ENCODE assay signal across 19 cellular contexts in the genomic region with DNA sequence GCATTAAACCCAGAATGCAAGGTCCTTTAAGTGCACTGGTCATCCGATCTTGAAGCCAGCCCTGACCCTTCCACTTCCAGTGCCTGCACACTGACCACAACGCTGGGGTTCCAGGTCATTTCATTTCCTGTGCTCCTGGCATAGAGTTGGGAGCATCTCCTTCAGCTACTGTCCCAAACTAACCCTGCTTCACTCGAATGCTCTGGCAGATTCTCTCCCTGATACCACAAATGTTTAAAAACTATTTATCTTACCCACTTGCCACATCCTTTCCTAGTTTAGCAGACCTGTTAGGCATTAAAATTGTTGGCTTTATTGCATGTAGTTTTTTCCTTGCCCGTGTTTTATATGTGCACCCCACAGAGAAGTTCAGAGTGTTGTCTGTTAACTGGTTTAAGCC.
"Had no signal": no experiment of that assay in that cellular context is flagged by ENCODE, and none has a peak within 500 bp of the region (broad histone marks: within the 10 kb centered on the region; RNA-seq: fewer than 3 reads in every experiment).

No MANE protein-coding gene starts in this region.

- DNase-seq: activated CD4-positive, alpha-beta T cell treated with anti-CD3 and anti-CD28 coated beads, Interleukin-2, amount 50 U/mL, for 48 hours; activated naive CD4-positive, alpha-beta T cell treated with Interleukin-2 at 50 U/mL for 16 hours; activated naive CD8-positive, alpha-beta T cell treated with anti-CD3 and anti-CD28 coated beads, Interleukin-2, amount 50 U/mL, for 24 hours; aorta; cerebellar nuclear complex; effector memory CD8-positive, alpha-beta T cell; hippocampal formation; mesendoderm; occipital lobe; right lobe of liver; T-helper 1 cell; tibial artery had no signal

- H3K27me3 ChIP-seq: right lobe of liver, tibial artery had no signal

- H3K36me3 ChIP-seq: prostate gland, right lobe of liver, tibial artery had no signal

- H3K4me1 Mint-ChIP-seq: activated naive CD8-positive, alpha-beta T cell treated with anti-CD3 and anti-CD28 coated beads, Interleukin-2, amount 50 U/mL, for 24 hours; activated T-helper 17 cell treated with anti-CD3 and anti-CD28 coated beads, Interleukin-2, amount 50 U/mL, for 72 hours had no signal

- H3K27ac ChIP-seq: epithelial cell of prostate, prostate gland, right lobe of liver, VCaP had no signal

- H3K9me3 Mint-ChIP-seq: activated naive CD8-positive, alpha-beta T cell treated with anti-CD3 and anti-CD28 coated beads, Interleukin-2, amount 50 U/mL, for 24 hours; activated T-helper 17 cell treated with anti-CD3 and anti-CD28 coated beads, Interleukin-2, amount 50 U/mL, for 72 hours; dendritic cell treated with granulocyte-macrophage colony-stimulating factor and Interleukin-4, amounts not matched to agents 40 ng/mL and 50 ng/mL, for 4 days; nephron had no signal

- H3K27ac Mint-ChIP-seq: activated naive CD8-positive, alpha-beta T cell treated with anti-CD3 and anti-CD28 coated beads, Interleukin-2, amount 50 U/mL, for 24 hours; activated T-helper 17 cell treated with anti-CD3 and anti-CD28 coated beads, Interleukin-2, amount 50 U/mL, for 72 hours; dendritic cell treated with granulocyte-macrophage colony-stimulating factor and Interleukin-4, amounts not matched to agents 40 ng/mL and 50 ng/mL, for 4 days; effector memory CD8-positive, alpha-beta T cell had no signal

- H3K4me3 ChIP-seq: prostate gland, right lobe of liver, smooth muscle cell, tibial artery had no signal

- H3K9me3 ChIP-seq: prostate gland, right lobe of liver, tibial artery had no signal

- H3K4me3 Mint-ChIP-seq: activated naive CD8-positive, alpha-beta T cell treated with anti-CD3 and anti-CD28 coated beads, Interleukin-2, amount 50 U/mL, for 24 hours; activated T-helper 17 cell treated with anti-CD3 and anti-CD28 coated beads, Interleukin-2, amount 50 U/mL, for 72 hours; dendritic cell treated with granulocyte-macrophage colony-stimulating factor and Interleukin-4, amounts not matched to agents 40 ng/mL and 50 ng/mL, for 4 days; effector memory CD8-positive, alpha-beta T cell; nephron had no signal

- H3K4me1 ChIP-seq: prostate gland, right lobe of liver had no signal

- ATAC-seq: activated naive CD8-positive, alpha-beta T cell treated with anti-CD3 and anti-CD28 coated beads, Interleukin-2, amount 50 U/mL, for 24 hours; activated T-helper 17 cell treated with anti-CD3 and anti-CD28 coated beads, Interleukin-2, amount 50 U/mL, for 72 hours; effector memory CD8-positive, alpha-beta T cell had no signal

- H3K4me2 ChIP-seq: smooth muscle cell had no signal
